Comparison of ENCODE assay signal across 1 cellular context in genomic region chr15:56723787-56724186, GRCh38.
TF ChIP-seq lines count a peak whose summit lies in the region.

No MANE protein-coding gene starts in this region.

TF ChIP-seq in K562, 482 proteins besides CTCF, POLR2A, EP300 and RAD21 (continued from another document):
- no peak for TF ChIP-seq ILK (tag; IDR thresholded peaks at IDR 0.05; ENCODE audit: borderline replicate concordance, low read depth)
- TF ChIP-seq HBP1 (CRISPR knock-in tag; IDR thresholded peaks at IDR 0.05): no peak
- TF ChIP-seq NFATC3 (IDR thresholded peaks at IDR 0.05): no peak
